ENCODE assay signal across 22 cellular contexts in genomic region chr4:116386856-116387255, GRCh38.
A peak's percentile ranks its signal among the peaks of the same experiment; 100 is the strongest.
DNase-seq lines count a peak whose midpoint lies in the region; FAIRE-seq and TF ChIP-seq lines count a peak whose summit lies in the region.
"Had no signal": no experiment of that assay in that cellular context is flagged by ENCODE, and none has a peak within 500 bp of the region (broad histone marks: within the 10 kb centered on the region; RNA-seq: fewer than 3 reads in every experiment).

No MANE protein-coding gene starts in this region.

- no peaks in the 10 kb centered on the region; the same call in 1 of the 2 replicates for H3K4me1 ChIP-seq in BE2C
- H3K4me1 ChIP-seq: A549 had no signal

- intact Hi-C loops in cardiac septum (cut with DNase I): no loop called here

- H3K4me3 ChIP-seq in BE2C (ENCODE audit: low read depth, low read length): no peak overlapping the region
- H3K4me3 ChIP-seq: A549, GM23248 had no signal

- H3K9me3 ChIP-seq in BE2C: no peaks in the 10 kb centered on the region
- H3K9me3 ChIP-seq: A549 had no signal

- H3K36me3 ChIP-seq in BE2C: no peaks in the 10 kb centered on the region

- no peak for TF ChIP-seq CTCF in BE2C (IDR thresholded peaks at IDR 0.05; ENCODE audit: low read depth, low read length)

- peak; percentile 51 for FAIRE-seq in A204.1 (lab: Jason Lieb, UNC)
- peak; percentile 6 for FAIRE-seq in frontal cortex (lab: Jason Lieb, UNC)
- FAIRE-seq: A549, GM12892, GM19239, H1 had no signal

- H3K27me3 ChIP-seq in BE2C: no peaks in the 10 kb centered on the region

- DNase-seq in amniotic epithelial cell (ENCODE audit: low read depth) (peak; percentile 78), frontal cortex (ENCODE audit: low spot score in 2 of 2) (no peak), cardiac septum (ENCODE audit: low spot score) (no peak), BE2C (no peak)
- DNase-seq in stimulated activated CD4-positive, alpha-beta T cell treated with anti-CD3 and anti-CD28 coated beads, Interleukin-4, amount 100 ng/mL, for 1 hour: no peak
- DNase-seq: ACHN; AML-193; C1 segment of cervical spinal cord; Calu3; CD4-positive, alpha-beta memory T cell; COR-L47; DMS53; DMS79 treated with DMSO at 0.1 percent for 48 hours; GF-D8; GM23248; H7; HCEC 1CT had no signal
